Comparison of ENCODE assay signal across 2 cellular contexts in genomic region chr16:15452456-15452855, GRCh38.
A peak's percentile ranks its signal among the peaks of the same experiment; 100 is the strongest.
TF ChIP-seq lines count a peak whose summit lies in the region.

No MANE protein-coding gene starts in this region.

TF ChIP-seq in GM23338, 12 proteins besides CTCF, POLR2A, EP300 and RAD21:
- no peak for TF ChIP-seq NANOG (IDR thresholded peaks at IDR 0.05; ENCODE audit: borderline replicate concordance)
- no peak for TF ChIP-seq JUNB (IDR thresholded peaks at IDR 0.05; ENCODE audit: unreplicated experiment)
- TF ChIP-seq CREB1 (CRISPR knock-in tag; IDR thresholded peaks at IDR 0.05; ENCODE audit: low read depth), result no peak
- TF ChIP-seq EZH2 (IDR thresholded peaks at IDR 0.05; ENCODE audit: low read depth, unreplicated experiment), result no peak
- TF ChIP-seq REST (IDR thresholded peaks at IDR 0.05; ENCODE audit: unreplicated experiment), result no peak
- no peak for TF ChIP-seq STAT1 (IDR thresholded peaks at IDR 0.05; ENCODE audit: unreplicated experiment)
- no peak for TF ChIP-seq ZNF331 (CRISPR knock-in tag; IDR thresholded peaks at IDR 0.05; ENCODE audit: low read depth)
- TF ChIP-seq ETS1 (IDR thresholded peaks at IDR 0.05), result no peak
- no peak for TF ChIP-seq EZH2phosphoT487 (IDR thresholded peaks at IDR 0.05; ENCODE audit: unreplicated experiment)
- no peak for TF ChIP-seq ZNF462 (CRISPR knock-in tag; IDR thresholded peaks at IDR 0.05)
- no peak for TF ChIP-seq POLR2AphosphoS5 (IDR thresholded peaks at IDR 0.05; ENCODE audit: low read depth)
- TF ChIP-seq ZNF114 (CRISPR knock-in tag; IDR thresholded peaks at IDR 0.05), result no peak

TF ChIP-seq in HepG2, 621 proteins besides CTCF, POLR2A, EP300 and RAD21:
- TF ChIP-seq MAFK (conservative IDR thresholded peaks at IDR 0.05 in 1 of 2, IDR thresholded peaks at IDR 0.05 in 1 of 2; ENCODE audit: low read length in 2 of 2), result peak; percentile 96 to 97
- peak; percentile 96 for TF ChIP-seq MAFF (IDR thresholded peaks at IDR 0.05; ENCODE audit: low read depth, low read length)
- no peak for TF ChIP-seq ATAD3A (CRISPR knock-in tag; IDR thresholded peaks at IDR 0.05)
- TF ChIP-seq MBNL3 (CRISPR knock-in tag; conservative IDR thresholded peaks at IDR 0.05), result no peak
- TF ChIP-seq PRDM10 (CRISPR knock-in tag; IDR thresholded peaks at IDR 0.05; ENCODE audit: low read depth), result no peak
- no peak for TF ChIP-seq MIER2 (CRISPR knock-in tag; IDR thresholded peaks at IDR 0.05)
- TF ChIP-seq KLF12 (CRISPR knock-in tag; IDR thresholded peaks at IDR 0.05; ENCODE audit: borderline replicate concordance), result no peak
- TF ChIP-seq ISX (CRISPR knock-in tag; conservative IDR thresholded peaks at IDR 0.05), result no peak
- TF ChIP-seq NCOA2 (CRISPR knock-in tag; IDR thresholded peaks at IDR 0.05), result no peak
